Comparison of ENCODE assay signal across 12 cellular contexts in genomic region chr12:131093971-131094830, GRCh38.
A peak's percentile ranks its signal among the peaks of the same experiment; 100 is the strongest.
DNase-seq lines count a peak whose midpoint lies in the region; ATAC-seq and TF ChIP-seq lines count a peak whose summit lies in the region.
"Had no signal": no experiment of that assay in that cellular context is flagged by ENCODE, and none has a peak within 500 bp of the region (broad histone marks: within the 10 kb centered on the region; RNA-seq: fewer than 3 reads in every experiment).

No MANE protein-coding gene starts in this region.

- H3K4me2 ChIP-seq in neuronal stem cell (ENCODE audit: insufficient read depth, low read length, poor library complexity, severe bottlenecking): no peak overlapping the region

- peak; percentile 31 for DNase-seq in Right ventricle myocardium superior
- DNase-seq in left ventricle myocardium inferior: no peak
- peak in 7 of 10 donors; percentile 1 to 27 (median 14) for DNase-seq in dorsolateral prefrontal cortex
- DNase-seq in neuronal stem cell (ENCODE audit: low spot score): no peak
- DNase-seq in aorta: peak; percentile 37 to 45
- no peak for DNase-seq in stimulated activated naive CD4-positive, alpha-beta T cell treated with Interleukin-2 at 50 U/mL for 16 hours (lab: John Stamatoyannopoulos, UW)
- DNase-seq in NCI-H1930 (lab: John Stamatoyannopoulos, UW): no peak
- DNase-seq in SIG-M5 (lab: John Stamatoyannopoulos, UW): no peak
- DNase-seq: activated CD4-positive, alpha-beta T cell treated with anti-CD3 and anti-CD28 coated beads, Interleukin-2, amount 50 U/mL, for 4 hours; foreskin melanocyte; NCI-H2227 treated with DMSO at 0.1 percent for 48 hours had no signal

- WGBS in neuronal stem cell (ENCODE audit: extremely low coverage in 2 of 2, insufficient read length in 2 of 2, insufficient replicate concordance in 1 of 2), 2 donors: no CpG with 5 or more reads among the region's 11 CpGs
- WGBS in aorta, 2 donors: 88 to 93% methylated on average over 11 of the region's 11 CpGs

- H3K27me3 ChIP-seq in left ventricle myocardium inferior (ENCODE audit: low read depth) (no peaks in the 10 kb centered on the region), dorsolateral prefrontal cortex (peaks cover 0 to 7% (median 0%) of the 10 kb centered on the region in 45 donors), neuronal stem cell (ENCODE audit: control insufficient read depth in 3 of 3, insufficient read depth in 3 of 3, low read depth in 1 of 3, low read length in 3 of 3) (peaks cover 0 to 15% (median 0%) of the 10 kb centered on the region in 3 experiments), aorta (ENCODE audit: control insufficient read depth in 1 of 2, insufficient read depth in 2 of 2, low read length in 1 of 2) (no peaks in the 10 kb centered on the region)

- peak overlapping the region; percentile 38 for H3K14ac ChIP-seq in neuronal stem cell (ENCODE audit: low read length)

- peak overlapping the region; percentile 52 for H3K23ac ChIP-seq in neuronal stem cell (ENCODE audit: low read depth, low read length, poor library complexity)

- H2BK15ac ChIP-seq in neuronal stem cell (ENCODE audit: low read length): peak overlapping the region; percentile 42

- peak overlapping the region; percentile 63 for H2BK12ac ChIP-seq in neuronal stem cell (ENCODE audit: low read length)

- peaks cover 33% of the 10 kb centered on the region for H3K4me1 ChIP-seq in left ventricle myocardium inferior
- no peaks in the 10 kb centered on the region for H3K4me1 ChIP-seq in neuronal stem cell (ENCODE audit: control insufficient read depth in 2 of 2, insufficient read depth in 1 of 2, low read depth in 1 of 2, low read length in 2 of 2)
- no peaks in the 10 kb centered on the region for H3K4me1 ChIP-seq in aorta (ENCODE audit: control insufficient read depth in 1 of 2, insufficient read depth in 2 of 2, low read length in 2 of 2)
- H3K4me1 ChIP-seq: HAP-1 had no signal

- H3K9ac ChIP-seq in neuronal stem cell (ENCODE audit: low read depth, low read length, poor library complexity): peak overlapping the region; percentile 30

- ATAC-seq in Right ventricle myocardium superior (ENCODE audit: poor library complexity): no peak
- no peak for ATAC-seq in aorta (ENCODE audit: low FRiP score)

- no peak overlapping the region for H3K4ac ChIP-seq in neuronal stem cell (ENCODE audit: low read length)

- TF ChIP-seq CTCF in left ventricle myocardium inferior (IDR thresholded peaks at IDR 0.05; ENCODE audit: borderline replicate concordance) (no peak), dorsolateral prefrontal cortex (IDR thresholded peaks at IDR 0.05 in 54 of 56, conservative IDR thresholded peaks at IDR 0.05 in 2 of 56; ENCODE audit: low read depth in 1 of 56, partially characterized antibody in 56 of 56) (no peak)

- peak overlapping the region; percentile 59 for H4K8ac ChIP-seq in neuronal stem cell (ENCODE audit: low read depth, low read length)

- H3K4me3 ChIP-seq in left ventricle myocardium inferior: no peak overlapping the region
- no peak overlapping the region for H3K4me3 ChIP-seq in dorsolateral prefrontal cortex
- no peak overlapping the region for H3K4me3 ChIP-seq in neuronal stem cell (ENCODE audit: low read length in 2 of 2)
- no peak overlapping the region for H3K4me3 ChIP-seq in aorta (ENCODE audit: low read length in 2 of 2)
- H3K4me3 ChIP-seq: HAP-1 had no signal

- H4K91ac ChIP-seq in neuronal stem cell (ENCODE audit: low read depth, low read length, poor library complexity): no peak overlapping the region

- peaks cover 10% of the 10 kb centered on the region for H3K36me3 ChIP-seq in left ventricle myocardium inferior
- H3K36me3 ChIP-seq in neuronal stem cell (replicated peaks in 1 of 2; ENCODE audit: control insufficient read depth in 2 of 2, insufficient read depth in 2 of 2, low read length in 2 of 2): no peaks in the 10 kb centered on the region
- no peaks in the 10 kb centered on the region for H3K36me3 ChIP-seq in aorta (ENCODE audit: control insufficient read depth in 1 of 2, insufficient read depth in 2 of 2, low read length in 1 of 2)
- H3K36me3 ChIP-seq: HAP-1 had no signal

- peak overlapping the region; percentile 36 for H2BK5ac ChIP-seq in neuronal stem cell (ENCODE audit: low read length)

- intact Hi-C loops in Right ventricle myocardium superior (cut with DNase I) (no loop called here), left ventricle myocardium inferior (cut with micrococcal nuclease) (no loop called here), dorsolateral prefrontal cortex (cut with DNase I) (no loop called here), aorta (cut with DNase I) (no loop called here)

- peak overlapping the region; percentile 69 for H2BK120ac ChIP-seq in neuronal stem cell (ENCODE audit: low read depth, low read length)

- H2AFZ ChIP-seq in neuronal stem cell (ENCODE audit: low read length): no peak overlapping the region

- H2AK5ac ChIP-seq in neuronal stem cell (ENCODE audit: low read depth, low read length): peak overlapping the region; percentile 91

- H3K9me3 ChIP-seq in left ventricle myocardium inferior (replicated peaks) (no peaks in the 10 kb centered on the region), neuronal stem cell (replicated peaks in 1 of 2; ENCODE audit: control insufficient read depth in 2 of 2, insufficient read depth in 1 of 2, low read depth in 1 of 2, low read length in 2 of 2) (no peaks in the 10 kb centered on the region), aorta (ENCODE audit: control insufficient read depth, low read length) (no peaks in the 10 kb centered on the region)
- H3K9me3 ChIP-seq: HAP-1 had no signal

- H3K18ac ChIP-seq in neuronal stem cell (ENCODE audit: low read length): peak overlapping the region; percentile 69

- no peaks in the 10 kb centered on the region for H3K79me1 ChIP-seq in neuronal stem cell (ENCODE audit: low read depth, low read length)

- no peak overlapping the region for H3K27ac ChIP-seq in left ventricle myocardium inferior (replicated peaks)
- no peak overlapping the region for H3K27ac ChIP-seq in dorsolateral prefrontal cortex
- no peak overlapping the region for H3K27ac ChIP-seq in neuronal stem cell (replicated peaks; ENCODE audit: low read length)
- H3K27ac ChIP-seq in aorta (ENCODE audit: low read depth in 1 of 2, low read length in 2 of 2): no peak overlapping the region

Comparison
In these comparisons a context has a peak if more than half of its experiments do, and no peak if none do; other contexts are left out.
1. DNase-seq: peak in Right ventricle myocardium superior (single experiment), dorsolateral prefrontal cortex (7 of 10) and aorta (2 of 2); none in left ventricle myocardium inferior (single experiment), neuronal stem cell (single experiment), stimulated activated naive CD4-positive, alpha-beta T cell treated with Interleukin-2 at 50 U/mL for 16 hours (single experiment), NCI-H1930 (0 of 2) and SIG-M5 (single experiment).